ENCODE assay signal across 22 cellular contexts in the genomic region with DNA sequence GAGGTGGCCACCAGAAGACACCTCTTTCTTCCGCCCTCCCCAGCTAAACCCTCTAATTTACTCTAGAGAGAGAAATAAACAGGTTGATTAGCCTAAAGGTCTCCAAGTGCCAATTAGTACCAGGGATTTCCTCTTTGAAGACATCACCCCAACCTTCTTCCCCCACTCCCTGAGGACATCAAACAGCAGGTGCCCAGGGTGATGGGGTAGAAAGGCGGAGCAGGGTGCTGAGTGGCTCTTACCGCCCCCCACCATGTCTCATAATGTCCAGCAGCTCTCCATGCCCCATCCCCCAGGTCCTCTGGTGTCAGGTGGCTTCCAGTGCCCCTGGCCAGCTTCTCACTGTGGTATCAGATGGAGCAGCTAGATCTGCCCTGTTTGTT. TPM values are rescaled to one million over a fixed set of nuclear protein-coding genes. Genes with fewer than 3 reads are reported as not detected.
A peak's percentile ranks its signal among the peaks of the same experiment; 100 is the strongest.
DNase-seq lines count a peak whose midpoint lies in the region; ATAC-seq, FAIRE-seq and TF ChIP-seq lines count a peak whose summit lies in the region.
"Had no signal": no experiment of that assay in that cellular context is flagged by ENCODE, and none has a peak within 500 bp of the region (broad histone marks: within the 10 kb centered on the region; RNA-seq: fewer than 3 reads in every experiment).

No MANE protein-coding gene starts in this region.

- H3K9ac ChIP-seq in kidney (ENCODE audit: low read length in 2 of 2), result no peak overlapping the region

- H3K9me3 ChIP-seq in Peyer's patch (no peaks in the 10 kb centered on the region), kidney (ENCODE audit: control insufficient read depth in 1 of 2, low read length in 2 of 2) (no peaks in the 10 kb centered on the region), upper lobe of right lung (no peaks in the 10 kb centered on the region)
- H3K9me3 ChIP-seq: HAP-1, MG63, SJCRH30, suprapubic skin had no signal

- H3K27ac ChIP-seq in Peyer's patch (no peak overlapping the region), kidney (ENCODE audit: low read depth in 2 of 2, low read length in 2 of 2) (no peak overlapping the region), upper lobe of right lung (no peak overlapping the region)
- H3K27ac ChIP-seq: PC-9, SJCRH30, suprapubic skin had no signal

- DNase-seq in Right ventricle myocardium inferior (ENCODE audit: missing footprints) (peak; percentile 51), left ventricle myocardium superior (no peak), Peyer's patch (peak in 2 of 3 donors; percentile 5 to 14), kidney (peak; percentile 41), upper lobe of right lung (peak; percentile 28), NOMO-1 treated with dmso at 0.1 percent for 144 hours (lab: John Stamatoyannopoulos, UW; ENCODE audit: unreplicated experiment) (no peak), C1 segment of cervical spinal cord (lab: John Stamatoyannopoulos, UW) (no peak)
- DNase-seq: activated CD4-positive, alpha-beta T cell treated with anti-CD3 and anti-CD28 coated beads, Interleukin-2, amount 10 ng/mL, durations not matched to agents 24 days and 14 days; CD4-positive, CD25-positive, alpha-beta regulatory T cell; DMS 273 treated with DMSO at 0.1 percent for 48 hours; glutamatergic neuron; MG63; NCI-H187; NCI-H774; PC-9; SJCRH30 had no signal

- no peak for FAIRE-seq in kidney (lab: Jason Lieb, UNC)
- FAIRE-seq: bronchial epithelial cell, endometrium had no signal

- H3K36me3 ChIP-seq in Peyer's patch, result no peaks in the 10 kb centered on the region
- no peaks in the 10 kb centered on the region for H3K36me3 ChIP-seq in kidney (ENCODE audit: control insufficient read depth in 1 of 2, insufficient read depth in 2 of 2, low read length in 2 of 2)
- no peaks in the 10 kb centered on the region for H3K36me3 ChIP-seq in upper lobe of right lung
- H3K36me3 ChIP-seq: HAP-1, MG63, SJCRH30, suprapubic skin had no signal

- H3K4me1 ChIP-seq in Peyer's patch (peaks cover 0 to 5% (median 2%) of the 10 kb centered on the region in 4 donors), kidney (ENCODE audit: control insufficient read depth in 1 of 2, insufficient read depth in 1 of 2, low read depth in 1 of 2, low read length in 2 of 2) (peaks cover 0 to 7% of the 10 kb centered on the region in 2 donors), upper lobe of right lung (no peaks in the 10 kb centered on the region)

- ATAC-seq in Right ventricle myocardium inferior (no peak), left ventricle myocardium superior (no peak), upper lobe of right lung (no peak), HG03354 (IDR thresholded peaks at IDR 0.05; ENCODE audit: poor library complexity, severe bottlenecking, unreplicated experiment) (no peak)
- ATAC-seq: naive thymus-derived CD8-positive, alpha-beta T cell had no signal

- no peak for TF ChIP-seq CTCF in Peyer's patch (IDR thresholded peaks at IDR 0.05)
- no peak for TF ChIP-seq CTCF in kidney (IDR thresholded peaks at IDR 0.05; ENCODE audit: borderline replicate concordance, extremely low read depth, insufficient read depth)
- TF ChIP-seq CTCF in upper lobe of right lung (IDR thresholded peaks at IDR 0.05), result no peak

- TF ChIP-seq POLR2A in Peyer's patch (IDR thresholded peaks at IDR 0.05), result no peak

- intact Hi-C loops in Right ventricle myocardium inferior (cut with DNase I) (no loop called here), left ventricle myocardium superior (cut with micrococcal nuclease) (no loop called here), kidney (cut with DNase I) (no loop called here), upper lobe of right lung (cut with DNase I) (no loop called here)

- H3K4me3 ChIP-seq in Peyer's patch (no peak overlapping the region), kidney (ENCODE audit: low read length in 2 of 2) (no peak overlapping the region), upper lobe of right lung (no peak overlapping the region)
- H3K4me3 ChIP-seq: HAP-1, MG63, PC-9, SJCRH30, suprapubic skin had no signal

- H3K27me3 ChIP-seq in Peyer's patch, result no peaks in the 10 kb centered on the region
- no peaks in the 10 kb centered on the region for H3K27me3 ChIP-seq in upper lobe of right lung
- H3K27me3 ChIP-seq: MG63, SJCRH30, suprapubic skin had no signal

RNA-seq across cellular contexts. Expression of gene GNAZ, which starts 5.3 kb away (rescaled TPM):
- 3.1 TPM for total RNA-seq in Right ventricle myocardium inferior
- total RNA-seq in left ventricle myocardium superior, result 3.3 TPM
- total RNA-seq in Peyer's patch, result 1 to 10 TPM in 2 of 4 donors, under 1 TPM in 2; 0.35 to 3.5 (median 1.9) TPM
- total RNA-seq in kidney, result 5.7 TPM
- 3.7 TPM for polyA plus RNA-seq in kidney (ENCODE audit: insufficient read depth, low read depth, low replicate concordance)
- 3.0 TPM for total RNA-seq in upper lobe of right lung

Comparison
In these comparisons a context has a peak if more than half of its experiments do, and no peak if none do; other contexts are left out.
1. DNase-seq: peak in Right ventricle myocardium inferior (single experiment), Peyer's patch (2 of 3), kidney (single experiment) and upper lobe of right lung (single experiment); none in left ventricle myocardium superior (single experiment), NOMO-1 treated with dmso at 0.1 percent for 144 hours (single experiment) and C1 segment of cervical spinal cord (0 of 14).